ENCODE assay signal across 8 cellular contexts in genomic region chr15:73924258-73924921, GRCh38. TPM values are rescaled to one million over a fixed set of nuclear protein-coding genes. Genes with fewer than 3 reads are reported as not detected.
A peak's percentile ranks its signal among the peaks of the same experiment; 100 is the strongest.
DNase-seq lines count a peak whose midpoint lies in the region; ATAC-seq and TF ChIP-seq lines count a peak whose summit lies in the region.

No MANE protein-coding gene starts in this region.

- WGBS in esophagus squamous epithelium, 2 donors, result 6 to 14% methylated on average over 9 of the region's 11 CpGs

- H3K27me3 ChIP-seq in ACC112 (ENCODE audit: insufficient read depth, low read length), result no peaks in the 10 kb centered on the region
- peaks cover 0 to 21% (median 0%) of the 10 kb centered on the region in 4 donors for H3K27me3 ChIP-seq in esophagus squamous epithelium

- H3K9me3 Mint-ChIP-seq in WTC11, result no peaks in the 10 kb centered on the region

- H3K79me2 ChIP-seq in ACC112 (ENCODE audit: control insufficient read depth, insufficient read depth, low read length, unreplicated experiment), result peaks cover 71% of the 10 kb centered on the region

- peak; percentile 74 for DNase-seq in HPDE6-E6E7 (ENCODE audit: extremely low spot score)
- no peak for DNase-seq in WTC11 (ENCODE audit: low spot score)
- no peak for DNase-seq in esophagus squamous epithelium (lab: John Stamatoyannopoulos, UW)
- DNase-seq in posterior vena cava (ENCODE audit: low spot score), result peak; percentile 81

- intact Hi-C loops in esophagus squamous epithelium (cut with DNase I) (no loop called here), posterior vena cava (cut with DNase I) (loop anchor here in 1 of 2 donors (10.0 kb wide), 1 partner anchor 230 kb away; no protein-coding TSS in a partner anchor)

- H3K4me3 ChIP-seq in ACC112 (ENCODE audit: low read depth, low read length) (peak overlapping the region; percentile 95), esophagus squamous epithelium (no peak overlapping the region)

- H3K27ac Mint-ChIP-seq in WTC11, result no peak overlapping the region

- H3K27me3 Mint-ChIP-seq in WTC11 (ENCODE audit: low read depth), result peaks cover 11% of the 10 kb centered on the region

- H3K27ac ChIP-seq in ACC112 (ENCODE audit: low read depth, low read length) (peak overlapping the region; percentile 86), esophagus squamous epithelium (peak overlapping the region; percentile 75 to 90 (median 87))

- H3K4me3 Mint-ChIP-seq in WTC11, result peak overlapping the region; percentile 16; the same call in 1 of the 2 replicates

- H3K4me1 Mint-ChIP-seq in WTC11, result peaks cover 65% of the 10 kb centered on the region

- POLR2A ChIA-PET in WTC11 (lab: Charles Lee), result no interaction called here

- CTCF ChIA-PET in WTC11 (lab: Charles Lee), result interaction anchor here (1.0 to 5.2 kb wide), 7 partner anchors 11 to 220 kb away, joined by 4 to 43 read pairs (median 11); partner anchors contain the start of gene TBC1D21

- H3K4me1 ChIP-seq in ACC112 (ENCODE audit: control insufficient read depth, insufficient read depth, low read length, unreplicated experiment), result peaks cover 67% of the 10 kb centered on the region
- H3K4me1 ChIP-seq in esophagus squamous epithelium, result peaks cover 48 to 87% (median 58%) of the 10 kb centered on the region in 3 donors

- H3K9me3 ChIP-seq in esophagus squamous epithelium, result no peaks in the 10 kb centered on the region

- TF ChIP-seq POLR2A in esophagus squamous epithelium (IDR thresholded peaks at IDR 0.05), result no peak

- H2AFZ ChIP-seq in ACC112 (ENCODE audit: low read length, unreplicated experiment), result no peak overlapping the region

- ATAC-seq in WTC11 (no peak), HG03095 (IDR thresholded peaks at IDR 0.05; ENCODE audit: unreplicated experiment) (no peak), GM21786 (IDR thresholded peaks at IDR 0.05; ENCODE audit: unreplicated experiment) (no peak), HG02798 (IDR thresholded peaks at IDR 0.05; ENCODE audit: poor library complexity, unreplicated experiment) (no peak)

- TF ChIP-seq CTCF in WTC11 (IDR thresholded peaks at IDR 0.05) (no peak), esophagus squamous epithelium (IDR thresholded peaks at IDR 0.05) (no peak)

- H3K36me3 Mint-ChIP-seq in WTC11, result no peaks in the 10 kb centered on the region

- H3K36me3 ChIP-seq in ACC112 (ENCODE audit: insufficient read depth, low read length), result peaks cover 6% of the 10 kb centered on the region; the same call in 1 of the 2 replicates
- H3K36me3 ChIP-seq in esophagus squamous epithelium, result no peaks in the 10 kb centered on the region

TF ChIP-seq in WTC11, 78 proteins besides CTCF, POLR2A, EP300 and RAD21:
- no peak for TF ChIP-seq GRHL2 (CRISPR knock-in tag; IDR thresholded peaks at IDR 0.05; ENCODE audit: insufficient replicate concordance, severe bottlenecking)
- TF ChIP-seq ZNF423 (CRISPR knock-in tag; IDR thresholded peaks at IDR 0.05), result peak; percentile 97
- no peak for TF ChIP-seq ZNF121 (CRISPR knock-in tag; IDR thresholded peaks at IDR 0.05)
- no peak for TF ChIP-seq AFF4 (CRISPR knock-in tag; IDR thresholded peaks at IDR 0.05; ENCODE audit: borderline replicate concordance)
- TF ChIP-seq TCF7 (CRISPR knock-in tag; IDR thresholded peaks at IDR 0.05; ENCODE audit: low read depth), result no peak

RNA-seq across cellular contexts. Expression of gene LOXL1, which starts 1.9 kb away (rescaled TPM):
- total RNA-seq in WTC11 (2021) (10.6 to 14.4 TPM (median 12.3 TPM) in 3 replicates), esophagus squamous epithelium (1 to 10 TPM; 4.3 to 7.7 (median 6.3) TPM), posterior vena cava (100 to 1,000 TPM in 1 of 2 donors, 10 to 100 TPM in 1; 94.6 to 110 TPM)

RNA-seq across cellular contexts. Expression of gene TBC1D21, which starts 51.0 kb away (rescaled TPM):
- total RNA-seq in WTC11 (2021), result not detected in 3 replicates
- not detected for total RNA-seq in esophagus squamous epithelium
- total RNA-seq in posterior vena cava, result not detected

Comparison
In these comparisons a context has a peak if more than half of its experiments do, and no peak if none do; other contexts are left out.
1. DNase-seq: peak in HPDE6-E6E7 (single experiment) and posterior vena cava (single experiment); none in WTC11 (single experiment) and esophagus squamous epithelium (single experiment).